Comparison of ENCODE assay signal across 1 cellular context in the genomic region with DNA sequence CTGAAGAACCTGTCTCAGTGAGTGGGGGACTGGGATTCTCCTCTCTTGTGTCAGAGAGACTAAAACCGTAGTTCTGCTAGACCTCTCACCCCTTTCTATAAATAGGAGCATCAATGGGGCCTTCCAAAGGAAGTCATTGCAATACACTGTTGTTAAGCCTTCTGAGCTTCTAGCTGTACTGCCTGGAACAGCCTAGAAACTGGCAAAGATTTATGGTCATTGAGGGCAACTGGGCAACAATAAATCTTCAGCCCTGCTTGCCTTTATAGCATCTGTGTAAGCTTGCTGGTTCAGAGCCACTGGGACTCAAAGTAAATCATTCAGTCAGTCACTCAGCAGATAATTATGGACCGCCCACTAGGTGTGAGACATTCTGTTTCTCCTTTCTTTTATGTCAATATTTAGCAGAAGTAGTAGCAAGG.
TF ChIP-seq lines count a peak whose summit lies in the region.

No MANE protein-coding gene starts in this region.

TF ChIP-seq in HEK293, 187 proteins besides CTCF, POLR2A, EP300 and RAD21 (continued from another document and continues in another):
- TF ChIP-seq, protein P1, sequence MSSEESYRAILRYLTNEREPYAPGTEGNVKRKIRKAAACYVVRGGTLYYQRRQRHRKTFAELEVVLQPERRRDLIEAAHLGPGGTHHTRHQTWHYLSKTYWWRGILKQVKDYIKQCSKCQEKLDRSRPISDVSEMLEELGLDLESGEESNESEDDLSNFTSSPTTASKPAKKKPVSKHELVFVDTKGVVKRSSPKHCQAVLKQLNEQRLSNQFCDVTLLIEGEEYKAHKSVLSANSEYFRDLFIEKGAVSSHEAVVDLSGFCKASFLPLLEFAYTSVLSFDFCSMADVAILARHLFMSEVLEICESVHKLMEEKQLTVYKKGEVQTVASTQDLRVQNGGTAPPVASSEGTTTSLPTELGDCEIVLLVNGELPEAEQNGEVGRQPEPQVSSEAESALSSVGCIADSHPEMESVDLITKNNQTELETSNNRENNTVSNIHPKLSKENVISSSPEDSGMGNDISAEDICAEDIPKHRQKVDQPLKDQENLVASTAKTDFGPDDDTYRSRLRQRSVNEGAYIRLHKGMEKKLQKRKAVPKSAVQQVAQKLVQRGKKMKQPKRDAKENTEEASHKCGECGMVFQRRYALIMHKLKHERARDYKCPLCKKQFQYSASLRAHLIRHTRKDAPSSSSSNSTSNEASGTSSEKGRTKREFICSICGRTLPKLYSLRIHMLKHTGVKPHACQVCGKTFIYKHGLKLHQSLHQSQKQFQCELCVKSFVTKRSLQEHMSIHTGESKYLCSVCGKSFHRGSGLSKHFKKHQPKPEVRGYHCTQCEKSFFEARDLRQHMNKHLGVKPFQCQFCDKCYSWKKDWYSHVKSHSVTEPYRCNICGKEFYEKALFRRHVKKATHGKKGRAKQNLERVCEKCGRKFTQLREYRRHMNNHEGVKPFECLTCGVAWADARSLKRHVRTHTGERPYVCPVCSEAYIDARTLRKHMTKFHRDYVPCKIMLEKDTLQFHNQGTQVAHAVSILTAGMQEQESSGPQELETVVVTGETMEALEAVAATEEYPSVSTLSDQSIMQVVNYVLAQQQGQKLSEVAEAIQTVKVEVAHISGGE (tag by site-specific recombination; conservative IDR thresholded peaks at IDR 0.05; ENCODE audit: low read depth): no peak
- TF ChIP-seq SETDB1 (IDR thresholded peaks at IDR 0.05; ENCODE audit: insufficient read length, low read length) (no peak), ZBTB1 (tag by site-specific recombination; IDR thresholded peaks at IDR 0.05) (peak; percentile 35; the same call in 1 of the 2 replicates), ZNF660 (tag by site-specific recombination; IDR thresholded peaks at IDR 0.05) (0 out of 2 replicates have a peak, but pooled peaks have one; percentile 24), ZNF394 (tag by site-specific recombination; IDR thresholded peaks at IDR 0.05; ENCODE audit: borderline replicate concordance) (peak; percentile 47; the same call in 1 of the 2 replicates), SP2 (tag by site-specific recombination; IDR thresholded peaks at IDR 0.05) (no peak), ZNF670 (tag by site-specific recombination; IDR thresholded peaks at IDR 0.05; ENCODE audit: low read depth) (no peak), OSR2 (tag by site-specific recombination; IDR thresholded peaks at IDR 0.05) (peak; percentile 99), GFI1B (tag by site-specific recombination; IDR thresholded peaks at IDR 0.05) (peak; percentile 92), ZNF132 (tag by site-specific recombination; IDR thresholded peaks at IDR 0.05; ENCODE audit: borderline replicate concordance) (no peak), ZNF510 (tag by site-specific recombination; IDR thresholded peaks at IDR 0.05; ENCODE audit: insufficient replicate concordance) (no peak), ZBTB48 (tag by site-specific recombination; IDR thresholded peaks at IDR 0.05) (no peak), ZNF354C (tag by site-specific recombination; IDR thresholded peaks at IDR 0.05; ENCODE audit: borderline replicate concordance, low read depth) (no peak), ZNF530 (tag by site-specific recombination; IDR thresholded peaks at IDR 0.05; ENCODE audit: low read depth) (no peak), ZFP3 (tag by site-specific recombination; IDR thresholded peaks at IDR 0.05; ENCODE audit: low read depth) (no peak), SALL2 (tag by site-specific recombination; IDR thresholded peaks at IDR 0.05; ENCODE audit: borderline replicate concordance) (no peak), ZNF174 (tag by site-specific recombination; IDR thresholded peaks at IDR 0.05) (no peak), ZEB2 (tag by site-specific recombination; IDR thresholded peaks at IDR 0.05) (peak; percentile 93; the same call in 1 of the 2 replicates), ZNF585B (tag by site-specific recombination; IDR thresholded peaks at IDR 0.05) (no peak), HOXD13 (CRISPR knock-in tag; IDR thresholded peaks at IDR 0.05; ENCODE audit: borderline replicate concordance) (no peak), ZNF629 (tag by site-specific recombination; IDR thresholded peaks at IDR 0.05) (peak; percentile 84), ZNF404 (tag by site-specific recombination; IDR thresholded peaks at IDR 0.05) (no peak), EGR2 (tag by site-specific recombination; IDR thresholded peaks at IDR 0.05; ENCODE audit: low read depth) (0 out of 2 replicates have a peak, but pooled peaks have one; percentile 47), ZNF621 (tag by site-specific recombination; IDR thresholded peaks at IDR 0.05) (no peak), ZNF416 (tag by site-specific recombination; IDR thresholded peaks at IDR 0.05) (no peak), ZNF843 (tag by site-specific recombination; IDR thresholded peaks at IDR 0.05) (peak; percentile 98), KLF16 (tag by site-specific recombination; IDR thresholded peaks at IDR 0.05) (0 out of 2 replicates have a peak, but pooled peaks have one; percentile 19), ZNF324 (tag by site-specific recombination; IDR thresholded peaks at IDR 0.05) (0 out of 2 replicates have a peak, but pooled peaks have one; percentile 50)
- TF ChIP-seq, protein P2, sequence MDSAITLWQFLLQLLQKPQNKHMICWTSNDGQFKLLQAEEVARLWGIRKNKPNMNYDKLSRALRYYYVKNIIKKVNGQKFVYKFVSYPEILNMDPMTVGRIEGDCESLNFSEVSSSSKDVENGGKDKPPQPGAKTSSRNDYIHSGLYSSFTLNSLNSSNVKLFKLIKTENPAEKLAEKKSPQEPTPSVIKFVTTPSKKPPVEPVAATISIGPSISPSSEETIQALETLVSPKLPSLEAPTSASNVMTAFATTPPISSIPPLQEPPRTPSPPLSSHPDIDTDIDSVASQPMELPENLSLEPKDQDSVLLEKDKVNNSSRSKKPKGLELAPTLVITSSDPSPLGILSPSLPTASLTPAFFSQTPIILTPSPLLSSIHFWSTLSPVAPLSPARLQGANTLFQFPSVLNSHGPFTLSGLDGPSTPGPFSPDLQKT (IDR thresholded peaks at IDR 0.05; ENCODE audit: borderline replicate concordance, low read depth, low read length): no peak
- TF ChIP-seq, protein P3, sequence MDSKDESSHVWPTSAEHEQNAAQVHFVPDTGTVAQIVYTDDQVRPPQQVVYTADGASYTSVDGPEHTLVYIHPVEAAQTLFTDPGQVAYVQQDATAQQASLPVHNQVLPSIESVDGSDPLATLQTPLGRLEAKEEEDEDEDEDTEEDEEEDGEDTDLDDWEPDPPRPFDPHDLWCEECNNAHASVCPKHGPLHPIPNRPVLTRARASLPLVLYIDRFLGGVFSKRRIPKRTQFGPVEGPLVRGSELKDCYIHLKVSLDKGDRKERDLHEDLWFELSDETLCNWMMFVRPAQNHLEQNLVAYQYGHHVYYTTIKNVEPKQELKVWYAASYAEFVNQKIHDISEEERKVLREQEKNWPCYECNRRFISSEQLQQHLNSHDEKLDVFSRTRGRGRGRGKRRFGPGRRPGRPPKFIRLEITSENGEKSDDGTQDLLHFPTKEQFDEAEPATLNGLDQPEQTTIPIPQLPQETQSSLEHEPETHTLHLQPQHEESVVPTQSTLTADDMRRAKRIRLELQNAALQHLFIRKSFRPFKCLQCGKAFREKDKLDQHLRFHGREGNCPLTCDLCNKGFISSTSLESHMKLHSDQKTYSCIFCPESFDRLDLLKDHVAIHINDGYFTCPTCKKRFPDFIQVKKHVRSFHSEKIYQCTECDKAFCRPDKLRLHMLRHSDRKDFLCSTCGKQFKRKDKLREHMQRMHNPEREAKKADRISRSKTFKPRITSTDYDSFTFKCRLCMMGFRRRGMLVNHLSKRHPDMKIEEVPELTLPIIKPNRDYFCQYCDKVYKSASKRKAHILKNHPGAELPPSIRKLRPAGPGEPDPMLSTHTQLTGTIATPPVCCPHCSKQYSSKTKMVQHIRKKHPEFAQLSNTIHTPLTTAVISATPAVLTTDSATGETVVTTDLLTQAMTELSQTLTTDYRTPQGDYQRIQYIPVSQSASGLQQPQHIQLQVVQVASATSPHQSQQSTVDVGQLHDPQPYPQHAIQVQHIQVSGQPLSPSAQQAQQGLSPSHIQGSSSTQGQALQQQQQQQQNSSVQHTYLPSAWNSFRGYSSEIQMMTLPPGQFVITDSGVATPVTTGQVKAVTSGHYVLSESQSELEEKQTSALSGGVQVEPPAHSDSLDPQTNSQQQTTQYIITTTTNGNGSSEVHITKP (tag by site-specific recombination; IDR thresholded peaks at IDR 0.05): peak; percentile 96
- TF ChIP-seq, protein P4, sequence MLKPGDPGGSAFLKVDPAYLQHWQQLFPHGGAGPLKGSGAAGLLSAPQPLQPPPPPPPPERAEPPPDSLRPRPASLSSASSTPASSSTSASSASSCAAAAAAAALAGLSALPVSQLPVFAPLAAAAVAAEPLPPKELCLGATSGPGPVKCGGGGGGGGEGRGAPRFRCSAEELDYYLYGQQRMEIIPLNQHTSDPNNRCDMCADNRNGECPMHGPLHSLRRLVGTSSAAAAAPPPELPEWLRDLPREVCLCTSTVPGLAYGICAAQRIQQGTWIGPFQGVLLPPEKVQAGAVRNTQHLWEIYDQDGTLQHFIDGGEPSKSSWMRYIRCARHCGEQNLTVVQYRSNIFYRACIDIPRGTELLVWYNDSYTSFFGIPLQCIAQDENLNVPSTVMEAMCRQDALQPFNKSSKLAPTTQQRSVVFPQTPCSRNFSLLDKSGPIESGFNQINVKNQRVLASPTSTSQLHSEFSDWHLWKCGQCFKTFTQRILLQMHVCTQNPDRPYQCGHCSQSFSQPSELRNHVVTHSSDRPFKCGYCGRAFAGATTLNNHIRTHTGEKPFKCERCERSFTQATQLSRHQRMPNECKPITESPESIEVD (tag by site-specific recombination; IDR thresholded peaks at IDR 0.05): peak; percentile 94
- TF ChIP-seq, protein P5, sequence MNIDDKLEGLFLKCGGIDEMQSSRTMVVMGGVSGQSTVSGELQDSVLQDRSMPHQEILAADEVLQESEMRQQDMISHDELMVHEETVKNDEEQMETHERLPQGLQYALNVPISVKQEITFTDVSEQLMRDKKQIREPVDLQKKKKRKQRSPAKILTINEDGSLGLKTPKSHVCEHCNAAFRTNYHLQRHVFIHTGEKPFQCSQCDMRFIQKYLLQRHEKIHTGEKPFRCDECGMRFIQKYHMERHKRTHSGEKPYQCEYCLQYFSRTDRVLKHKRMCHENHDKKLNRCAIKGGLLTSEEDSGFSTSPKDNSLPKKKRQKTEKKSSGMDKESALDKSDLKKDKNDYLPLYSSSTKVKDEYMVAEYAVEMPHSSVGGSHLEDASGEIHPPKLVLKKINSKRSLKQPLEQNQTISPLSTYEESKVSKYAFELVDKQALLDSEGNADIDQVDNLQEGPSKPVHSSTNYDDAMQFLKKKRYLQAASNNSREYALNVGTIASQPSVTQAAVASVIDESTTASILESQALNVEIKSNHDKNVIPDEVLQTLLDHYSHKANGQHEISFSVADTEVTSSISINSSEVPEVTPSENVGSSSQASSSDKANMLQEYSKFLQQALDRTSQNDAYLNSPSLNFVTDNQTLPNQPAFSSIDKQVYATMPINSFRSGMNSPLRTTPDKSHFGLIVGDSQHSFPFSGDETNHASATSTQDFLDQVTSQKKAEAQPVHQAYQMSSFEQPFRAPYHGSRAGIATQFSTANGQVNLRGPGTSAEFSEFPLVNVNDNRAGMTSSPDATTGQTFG (tag by site-specific recombination; IDR thresholded peaks at IDR 0.05; ENCODE audit: borderline replicate concordance): no peak
- TF ChIP-seq, protein P6, sequence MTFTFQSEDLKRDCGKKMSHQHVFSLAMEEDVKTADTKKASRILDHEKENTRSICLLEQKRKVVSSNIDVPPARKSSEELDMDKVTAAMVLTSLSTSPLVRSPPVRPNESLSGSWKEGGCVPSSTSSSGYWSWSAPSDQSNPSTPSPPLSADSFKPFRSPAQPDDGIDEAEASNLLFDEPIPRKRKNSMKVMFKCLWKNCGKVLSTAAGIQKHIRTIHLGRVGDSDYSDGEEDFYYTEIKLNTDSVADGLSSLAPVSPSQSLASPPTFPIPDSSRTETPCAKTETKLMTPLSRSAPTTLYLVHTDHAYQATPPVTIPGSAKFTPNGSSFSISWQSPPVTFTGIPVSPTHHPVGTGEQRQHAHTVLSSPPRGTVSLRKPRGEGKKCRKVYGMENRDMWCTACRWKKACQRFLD (tag by site-specific recombination; IDR thresholded peaks at IDR 0.05): no peak
- TF ChIP-seq, protein P7, sequence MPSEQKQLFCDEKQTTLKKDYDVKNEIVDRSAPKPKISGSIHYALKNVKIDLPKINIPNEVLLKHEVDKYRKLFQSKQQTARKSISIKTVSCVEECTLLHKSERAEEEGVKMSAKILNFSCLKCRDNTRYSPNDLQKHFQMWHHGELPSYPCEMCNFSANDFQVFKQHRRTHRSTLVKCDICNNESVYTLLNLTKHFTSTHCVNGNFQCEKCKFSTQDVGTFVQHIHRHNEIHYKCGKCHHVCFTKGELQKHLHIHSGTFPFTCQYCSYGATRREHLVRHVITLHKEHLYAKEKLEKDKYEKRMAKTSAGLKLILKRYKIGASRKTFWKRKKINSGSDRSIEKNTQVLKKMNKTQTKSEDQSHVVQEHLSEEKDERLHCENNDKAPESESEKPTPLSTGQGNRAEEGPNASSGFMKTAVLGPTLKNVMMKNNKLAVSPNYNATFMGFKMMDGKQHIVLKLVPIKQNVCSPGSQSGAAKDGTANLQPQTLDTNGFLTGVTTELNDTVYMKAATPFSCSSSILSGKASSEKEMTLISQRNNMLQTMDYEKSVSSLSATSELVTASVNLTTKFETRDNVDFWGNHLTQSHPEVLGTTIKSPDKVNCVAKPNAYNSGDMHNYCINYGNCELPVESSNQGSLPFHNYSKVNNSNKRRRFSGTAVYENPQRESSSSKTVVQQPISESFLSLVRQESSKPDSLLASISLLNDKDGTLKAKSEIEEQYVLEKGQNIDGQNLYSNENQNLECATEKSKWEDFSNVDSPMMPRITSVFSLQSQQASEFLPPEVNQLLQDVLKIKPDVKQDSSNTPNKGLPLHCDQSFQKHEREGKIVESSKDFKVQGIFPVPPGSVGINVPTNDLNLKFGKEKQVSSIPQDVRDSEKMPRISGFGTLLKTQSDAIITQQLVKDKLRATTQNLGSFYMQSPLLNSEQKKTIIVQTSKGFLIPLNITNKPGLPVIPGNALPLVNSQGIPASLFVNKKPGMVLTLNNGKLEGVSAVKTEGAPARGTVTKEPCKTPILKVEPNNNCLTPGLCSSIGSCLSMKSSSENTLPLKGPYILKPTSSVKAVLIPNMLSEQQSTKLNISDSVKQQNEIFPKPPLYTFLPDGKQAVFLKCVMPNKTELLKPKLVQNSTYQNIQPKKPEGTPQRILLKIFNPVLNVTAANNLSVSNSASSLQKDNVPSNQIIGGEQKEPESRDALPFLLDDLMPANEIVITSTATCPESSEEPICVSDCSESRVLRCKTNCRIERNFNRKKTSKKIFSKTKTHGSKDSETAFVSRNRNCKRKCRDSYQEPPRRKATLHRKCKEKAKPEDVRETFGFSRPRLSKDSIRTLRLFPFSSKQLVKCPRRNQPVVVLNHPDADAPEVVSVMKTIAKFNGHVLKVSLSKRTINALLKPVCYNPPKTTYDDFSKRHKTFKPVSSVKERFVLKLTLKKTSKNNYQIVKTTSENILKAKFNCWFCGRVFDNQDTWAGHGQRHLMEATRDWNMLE (tag by site-specific recombination; conservative IDR thresholded peaks at IDR 0.05; ENCODE audit: low read depth): no peak
